In genomic region chr11:2996976-2997375, GRCh38 we compare ENCODE assay signal across 24 cellular contexts. TPM values are rescaled to one million over a fixed set of nuclear protein-coding genes. Genes with fewer than 3 reads are reported as not detected.
A peak's percentile ranks its signal among the peaks of the same experiment; 100 is the strongest.
DNase-seq lines count a peak whose midpoint lies in the region; ATAC-seq and TF ChIP-seq lines count a peak whose summit lies in the region.
"Had no signal": no experiment of that assay in that cellular context is flagged by ENCODE, and none has a peak within 500 bp of the region (broad histone marks: within the 10 kb centered on the region; RNA-seq: fewer than 3 reads in every experiment).

No MANE protein-coding gene starts in this region.

- peak; percentile 16 for DNase-seq in activated T-cell treated with anti-CD3 and anti-CD28 coated beads, Interleukin-2, amount 50 U/mL, for 24 hours
- DNase-seq in activated T-cell treated with anti-CD3 and anti-CD28 coated beads, Interleukin-2, amount 50 U/mL, for 4 hours = no peak
- DNase-seq in Peyer's patch (peak in 2 of 3 donors; percentile 29 to 32), trophoblast cell (no peak)
- DNase-seq in activated CD4-positive, alpha-beta T cell treated with anti-CD3 and anti-CD28 coated beads, Interleukin-2, amount 10 ng/mL, durations not matched to agents 24 days and 14 days = no peak
- DNase-seq in stimulated activated CD4-positive, alpha-beta T cell treated with anti-CD3 and anti-CD28 coated beads, Interleukin-2, amount 100 ng/mL, for 48 hours = no peak
- DNase-seq: activated CD4-positive, alpha-beta T cell treated with anti-CD3 and anti-CD28 coated beads for 1 hour; activated naive CD8-positive, alpha-beta T cell treated with anti-CD3 and anti-CD28 coated beads, Interleukin-2, amount 50 U/mL, for 24 hours; central memory CD4-positive, alpha-beta T cell; DND-41; GF-D8; Kasumi-1; lower lobe of right lung; NCI-H1436; NCI-H524 treated with DMSO at 0.1 percent for 48 hours; PC-3; SHP77 had no signal

- H3K9me3 Mint-ChIP-seq in activated T-cell treated with anti-CD3 and anti-CD28 coated beads, Interleukin-2, amount 50 U/mL, for 24 hours = no peaks in the 10 kb centered on the region
- H3K9me3 Mint-ChIP-seq in activated T-cell treated with anti-CD3 and anti-CD28 coated beads, Interleukin-2, amount 50 U/mL, for 4 hours = no peaks in the 10 kb centered on the region
- H3K9me3 Mint-ChIP-seq in activated CD4-positive, alpha-beta T cell treated with anti-CD3 and anti-CD28 coated beads, Interleukin-2, amount 10 ng/mL, durations not matched to agents 24 days and 14 days = no peaks in the 10 kb centered on the region
- H3K9me3 Mint-ChIP-seq: activated naive CD8-positive, alpha-beta T cell treated with anti-CD3 and anti-CD28 coated beads, Interleukin-2, amount 50 U/mL, for 24 hours; CD14-positive monocyte; neural progenitor cell; stimulated activated memory B cell treated with anti-CD40 and anti-IgM and Interleukin-4, amounts not matched to agents 10 μg/mL and 1 μg/mL and 100 μg/mL, for 72 hours had no signal

- no peak overlapping the region for H3K27ac Mint-ChIP-seq in activated T-cell treated with anti-CD3 and anti-CD28 coated beads, Interleukin-2, amount 50 U/mL, for 24 hours
- no peak overlapping the region for H3K27ac Mint-ChIP-seq in activated CD4-positive, alpha-beta T cell treated with anti-CD3 and anti-CD28 coated beads, Interleukin-2, amount 10 ng/mL, durations not matched to agents 24 days and 14 days
- H3K27ac Mint-ChIP-seq: activated naive CD8-positive, alpha-beta T cell treated with anti-CD3 and anti-CD28 coated beads, Interleukin-2, amount 50 U/mL, for 24 hours; CD14-positive monocyte; neural progenitor cell; stimulated activated memory B cell treated with anti-CD40 and anti-IgM and Interleukin-4, amounts not matched to agents 10 μg/mL and 1 μg/mL and 100 μg/mL, for 72 hours had no signal

- H3K79me1 ChIP-seq in trophoblast cell (ENCODE audit: low read length) = peaks cover 12% of the 10 kb centered on the region

- H3K23ac ChIP-seq in trophoblast cell (ENCODE audit: low read length) = no peak overlapping the region

- H4K12ac ChIP-seq in trophoblast cell (ENCODE audit: low read depth, low read length) = no peak overlapping the region

- no CpG with 5 or more reads among the region's 6 CpGs for whole genome bisulfite sequencing in trophoblast cell (ENCODE audit: extremely low coverage, insufficient coverage, insufficient read length)

- TF ChIP-seq POLR2A in Peyer's patch (IDR thresholded peaks at IDR 0.05) = no peak

- H2BK12ac ChIP-seq in trophoblast cell (ENCODE audit: low read length) = no peak overlapping the region

- H3K14ac ChIP-seq in trophoblast cell (ENCODE audit: low read length) = no peak overlapping the region

- peaks cover 41% of the 10 kb centered on the region for H3K36me3 Mint-ChIP-seq in activated T-cell treated with anti-CD3 and anti-CD28 coated beads, Interleukin-2, amount 50 U/mL, for 24 hours (ENCODE audit: low read depth)
- peaks cover 14% of the 10 kb centered on the region for H3K36me3 Mint-ChIP-seq in activated T-cell treated with anti-CD3 and anti-CD28 coated beads, Interleukin-2, amount 50 U/mL, for 4 hours (ENCODE audit: insufficient read depth)
- H3K36me3 Mint-ChIP-seq in activated CD4-positive, alpha-beta T cell treated with anti-CD3 and anti-CD28 coated beads, Interleukin-2, amount 10 ng/mL, durations not matched to agents 24 days and 14 days (ENCODE audit: low read depth) = peaks cover 24% of the 10 kb centered on the region

- H3K4me3 ChIP-seq in Peyer's patch (no peak overlapping the region), trophoblast cell (ENCODE audit: low read depth, low read length) (no peak overlapping the region)
- H3K4me3 ChIP-seq: gastrocnemius medialis, lower lobe of right lung, neural progenitor cell, right lobe of liver had no signal

- no peak overlapping the region for H2BK120ac ChIP-seq in trophoblast cell (ENCODE audit: insufficient read depth, low read length, poor library complexity)

- ATAC-seq in activated T-cell treated with anti-CD3 and anti-CD28 coated beads, Interleukin-2, amount 50 U/mL, for 4 hours = no peak
- no peak for ATAC-seq in HG03025 (IDR thresholded peaks at IDR 0.05; ENCODE audit: low FRiP score, unreplicated experiment)
- ATAC-seq: activated naive CD8-positive, alpha-beta T cell treated with anti-CD3 and anti-CD28 coated beads, Interleukin-2, amount 50 U/mL, for 24 hours; lower lobe of right lung; PC-3; right lobe of liver; stimulated activated memory B cell treated with anti-CD40 and anti-IgM and Interleukin-4, amounts not matched to agents 10 μg/mL and 1 μg/mL and 100 μg/mL, for 72 hours had no signal

- H4K91ac ChIP-seq in trophoblast cell (ENCODE audit: low read depth, low read length) = peak overlapping the region; percentile 51

- no peak overlapping the region for H4K8ac ChIP-seq in trophoblast cell (ENCODE audit: low read depth, low read length)

- no peak overlapping the region for H2BK5ac ChIP-seq in trophoblast cell (ENCODE audit: low read depth, low read length, poor library complexity)

- no peak overlapping the region for H3K4me3 Mint-ChIP-seq in activated T-cell treated with anti-CD3 and anti-CD28 coated beads, Interleukin-2, amount 50 U/mL, for 24 hours
- H3K4me3 Mint-ChIP-seq in activated T-cell treated with anti-CD3 and anti-CD28 coated beads, Interleukin-2, amount 50 U/mL, for 4 hours = no peak overlapping the region
- no peak overlapping the region for H3K4me3 Mint-ChIP-seq in activated CD4-positive, alpha-beta T cell treated with anti-CD3 and anti-CD28 coated beads, Interleukin-2, amount 10 ng/mL, durations not matched to agents 24 days and 14 days
- H3K4me3 Mint-ChIP-seq: activated naive CD8-positive, alpha-beta T cell treated with anti-CD3 and anti-CD28 coated beads, Interleukin-2, amount 50 U/mL, for 24 hours; CD14-positive monocyte; neural progenitor cell; stimulated activated memory B cell treated with anti-CD40 and anti-IgM and Interleukin-4, amounts not matched to agents 10 μg/mL and 1 μg/mL and 100 μg/mL, for 72 hours had no signal

- no peaks in the 10 kb centered on the region for H3K4me1 Mint-ChIP-seq in activated T-cell treated with anti-CD3 and anti-CD28 coated beads, Interleukin-2, amount 50 U/mL, for 24 hours (ENCODE audit: low read depth)
- H3K4me1 Mint-ChIP-seq in activated T-cell treated with anti-CD3 and anti-CD28 coated beads, Interleukin-2, amount 50 U/mL, for 4 hours (ENCODE audit: low read depth) = no peaks in the 10 kb centered on the region
- peaks cover 4% of the 10 kb centered on the region for H3K4me1 Mint-ChIP-seq in activated CD4-positive, alpha-beta T cell treated with anti-CD3 and anti-CD28 coated beads, Interleukin-2, amount 10 ng/mL, durations not matched to agents 24 days and 14 days

- H3K79me2 ChIP-seq in trophoblast cell (ENCODE audit: control insufficient read depth, insufficient read depth, low read length, poor library complexity) = peaks cover 2% of the 10 kb centered on the region

- H3K4me1 ChIP-seq in Peyer's patch (peaks cover 0 to 10% (median 2%) of the 10 kb centered on the region in 4 donors), trophoblast cell (ENCODE audit: control insufficient read depth in 1 of 2, insufficient read depth in 2 of 2, low read length in 2 of 2) (peaks cover 3 to 11% of the 10 kb centered on the region in 2 experiments)

- H3K18ac ChIP-seq in trophoblast cell (ENCODE audit: low read length) = no peak overlapping the region

- H3K36me3 ChIP-seq in Peyer's patch (peaks cover 0 to 27% (median 0%) of the 10 kb centered on the region in 3 donors), trophoblast cell (ENCODE audit: control insufficient read depth in 1 of 2, insufficient read depth in 2 of 2, low read length in 2 of 2) (peaks cover 20 to 25% of the 10 kb centered on the region in 2 experiments)
- H3K36me3 ChIP-seq: neural progenitor cell had no signal

- H3K9ac ChIP-seq in trophoblast cell (ENCODE audit: low read length) = no peak overlapping the region
- H3K9ac ChIP-seq: neural progenitor cell had no signal

- H3K4me2 ChIP-seq in trophoblast cell (ENCODE audit: low read length) = no peak overlapping the region
- H3K4me2 ChIP-seq: neural progenitor cell had no signal

- no peak overlapping the region for H3K4ac ChIP-seq in trophoblast cell (ENCODE audit: low read depth, low read length)

- H3K27me3 ChIP-seq in Peyer's patch (no peaks in the 10 kb centered on the region), layer of hippocampus (ENCODE audit: control insufficient read depth, insufficient read depth, low read length) (no peaks in the 10 kb centered on the region), trophoblast cell (ENCODE audit: insufficient read depth, low read length) (no peaks in the 10 kb centered on the region)
- H3K27me3 ChIP-seq: gastrocnemius medialis, neural progenitor cell, right lobe of liver had no signal

- H3K27me3 Mint-ChIP-seq in activated T-cell treated with anti-CD3 and anti-CD28 coated beads, Interleukin-2, amount 50 U/mL, for 24 hours = no peaks in the 10 kb centered on the region
- no peaks in the 10 kb centered on the region for H3K27me3 Mint-ChIP-seq in activated T-cell treated with anti-CD3 and anti-CD28 coated beads, Interleukin-2, amount 50 U/mL, for 4 hours (ENCODE audit: low read depth)
- H3K27me3 Mint-ChIP-seq in activated CD4-positive, alpha-beta T cell treated with anti-CD3 and anti-CD28 coated beads, Interleukin-2, amount 10 ng/mL, durations not matched to agents 24 days and 14 days = no peaks in the 10 kb centered on the region
- H3K27me3 Mint-ChIP-seq: activated naive CD8-positive, alpha-beta T cell treated with anti-CD3 and anti-CD28 coated beads, Interleukin-2, amount 50 U/mL, for 24 hours; stimulated activated memory B cell treated with anti-CD40 and anti-IgM and Interleukin-4, amounts not matched to agents 10 μg/mL and 1 μg/mL and 100 μg/mL, for 72 hours had no signal

- intact Hi-C loops in activated CD4-positive, alpha-beta T cell treated with anti-CD3 and anti-CD28 coated beads, Interleukin-2, amount 10 ng/mL, durations not matched to agents 24 days and 14 days (cut with micrococcal nuclease) = no loop called here

- H2AK5ac ChIP-seq in trophoblast cell (ENCODE audit: low read length) = no peak overlapping the region

- no peak overlapping the region for H2AFZ ChIP-seq in trophoblast cell (ENCODE audit: insufficient read depth, low read length, poor library complexity)
- H2AFZ ChIP-seq: neural progenitor cell had no signal

- TF ChIP-seq CTCF in Peyer's patch (IDR thresholded peaks at IDR 0.05) = no peak

- no peaks in the 10 kb centered on the region for H3K9me3 ChIP-seq in Peyer's patch
- no peaks in the 10 kb centered on the region for H3K9me3 ChIP-seq in trophoblast cell (ENCODE audit: insufficient read depth, low read depth, low read length)
- H3K9me3 ChIP-seq: gastrocnemius medialis, lower lobe of right lung, right lobe of liver had no signal

- H3K27ac ChIP-seq in Peyer's patch (no peak overlapping the region), layer of hippocampus (ENCODE audit: low read depth, low read length) (peak overlapping the region; percentile 6), trophoblast cell (ENCODE audit: low read depth, low read length) (no peak overlapping the region)
- H3K27ac ChIP-seq: lower lobe of right lung, neural progenitor cell, right lobe of liver had no signal

RNA-seq across cellular contexts. Expression of gene NAP1L4, which starts 4.8 kb away (rescaled TPM):
- 100 to 1,000 TPM; 194 to 201 (median 199) TPM for total RNA-seq in activated T-cell treated with anti-CD3 and anti-CD28 coated beads, Interleukin-2, amount 50 U/mL, for 4 hours
- 100 to 1,000 TPM in 3 of 4 donors, 10 to 100 TPM in 1; 87.6 to 177 (median 119) TPM for total RNA-seq in Peyer's patch
- 108 and 120 TPM in 2 replicates for polyA plus RNA-seq in trophoblast cell (2013)
- total RNA-seq in activated CD4-positive, alpha-beta T cell treated with anti-CD3 and anti-CD28 coated beads, Interleukin-2, amount 10 ng/mL, durations not matched to agents 24 days and 14 days = 263 and 272 TPM in 2 replicates

Comparison
In these comparisons a context has a peak if more than half of its experiments do, and no peak if none do; other contexts are left out.
1. DNase-seq: peak in activated T-cell treated with anti-CD3 and anti-CD28 coated beads, Interleukin-2, amount 50 U/mL, for 24 hours (single experiment) and Peyer's patch (2 of 3); none in activated T-cell treated with anti-CD3 and anti-CD28 coated beads, Interleukin-2, amount 50 U/mL, for 4 hours (single experiment), trophoblast cell (0 of 2), activated CD4-positive, alpha-beta T cell treated with anti-CD3 and anti-CD28 coated beads, Interleukin-2, amount 10 ng/mL, durations not matched to agents 24 days and 14 days (single experiment) and stimulated activated CD4-positive, alpha-beta T cell treated with anti-CD3 and anti-CD28 coated beads, Interleukin-2, amount 100 ng/mL, for 48 hours (0 of 2).